ENCODE assay signal across 8 cellular contexts in the genomic region with DNA sequence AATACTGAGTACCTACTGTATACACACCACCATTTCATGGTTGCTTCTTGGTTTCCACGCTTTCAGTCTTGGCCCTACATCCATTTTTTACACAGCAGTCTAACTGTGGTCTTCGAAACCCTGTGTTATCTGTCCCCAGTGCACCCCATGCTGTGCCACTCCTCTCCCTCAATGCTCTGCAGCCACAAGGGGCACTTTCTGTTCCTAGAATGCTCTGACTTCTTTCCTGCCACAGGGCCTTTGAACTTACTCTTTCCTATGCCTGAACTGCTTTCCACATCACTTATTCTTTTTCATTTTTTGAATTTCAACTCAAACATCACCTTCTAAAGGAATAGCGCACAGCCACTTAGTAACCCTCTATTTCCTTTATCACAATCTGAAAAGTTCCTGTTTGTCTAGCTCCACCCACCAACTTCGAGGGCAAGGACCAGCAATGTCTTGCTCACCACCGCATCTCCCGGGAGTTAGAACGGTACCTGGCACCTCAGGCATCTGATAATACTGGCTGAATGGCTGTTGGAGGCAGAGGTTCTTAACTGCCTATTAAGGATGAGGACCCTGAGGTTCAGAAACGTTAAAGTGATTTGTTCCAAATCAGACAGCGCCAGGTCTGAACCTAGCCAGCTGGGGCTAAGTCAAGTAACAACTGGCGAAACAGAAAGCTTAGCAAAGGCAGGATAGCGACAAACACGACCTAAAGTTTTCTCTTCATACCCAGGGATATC. TPM values are rescaled to one million over a fixed set of nuclear protein-coding genes. Genes with fewer than 3 reads are reported as not detected.
DNase-seq lines count a peak whose midpoint lies in the region; ATAC-seq and TF ChIP-seq lines count a peak whose summit lies in the region.

No MANE protein-coding gene starts in this region.

- peak overlapping the region; percentile 85 for H3K4me3 ChIP-seq in AG09309 (ENCODE audit: control insufficient read depth, low read depth, low read length)
- H3K4me3 ChIP-seq in Panc1 (ENCODE audit: low read depth in 2 of 2, low read length in 2 of 2): peak overlapping the region; percentile 55 to 99
- peak overlapping the region; percentile 79 for H3K4me3 ChIP-seq in kidney epithelial cell (ENCODE audit: low read depth, low read length)

- H3K27ac Mint-ChIP-seq in activated naive CD8-positive, alpha-beta T cell treated with anti-CD3 and anti-CD28 coated beads, Interleukin-2, amount 10 ng/mL, durations not matched to agents 7 days and 5 days: peak overlapping the region; percentile 92

- TSS peak; percentile 79 for BruUV-seq in Panc1 (replicated peaks; lab: Mats Ljungman, UMichigan)

- in situ Hi-C loops in Panc1 (cut with HindIII; ENCODE audit: low pct_unique_long_range_greater_than_20kb, low sequenced_read_pairs): no loop called here

- intact Hi-C loops in Panc1 (cut with micrococcal nuclease; ENCODE audit: unreplicated experiment): no loop called here

- POLR2A ChIA-PET in Panc1 (lab: Charles Lee): interaction anchor here (0.9 kb wide), 2 partner anchors 9 to 277 kb away, joined by 4 read pairs; no protein-coding TSS in a partner anchor
- POLR2A ChIA-PET in activated naive CD8-positive, alpha-beta T cell treated with anti-CD3 and anti-CD28 coated beads, Interleukin-2, amount 10 ng/mL, durations not matched to agents 7 days and 5 days (lab: Charles Lee): interaction anchor here (0.6 to 3.0 kb wide), 11 partner anchors 37 to 436 kb away, joined by 3 to 29 read pairs (median 4); partner anchors contain the start of genes GAB2, INTS4, KCTD21 and NARS2

- CTCF ChIA-PET in Panc1 (lab: Charles Lee): no interaction called here

- peaks cover 2% of the 10 kb centered on the region; the same call in 1 of the 2 replicates for H3K4me1 ChIP-seq in Panc1 (ENCODE audit: control insufficient read depth, insufficient read depth, low read length)

- DNase-seq in AG09309 (ENCODE audit: low read depth) (no peak), Panc1 (ENCODE audit: low read depth, low spot score) (no peak), kidney epithelial cell (ENCODE audit: low read depth) (no peak), mucosa of gallbladder (ENCODE audit: low spot score) (no peak)
- no peak for DNase-seq in activated naive CD8-positive, alpha-beta T cell treated with anti-CD3 and anti-CD28 coated beads, Interleukin-2, amount 10 ng/mL, durations not matched to agents 7 days and 5 days
- DNase-seq in stimulated activated CD4-positive, alpha-beta T cell treated with anti-CD3 and anti-CD28 coated beads, Interleukin-4, amount 100 ng/mL, for 24 hours: peak; percentile 43

- TF ChIP-seq CTCF in AG09309 (IDR thresholded peaks at IDR 0.05; ENCODE audit: control insufficient read depth, insufficient read depth, low read depth, low read length, missing control alignments) (no peak), Panc1 (IDR thresholded peaks at IDR 0.05) (no peak), kidney epithelial cell (IDR thresholded peaks at IDR 0.05; ENCODE audit: insufficient read depth, low read length, poor library complexity, severe bottlenecking) (no peak)

- H3K36me3 ChIP-seq in Panc1 (ENCODE audit: control insufficient read depth, insufficient read depth, low read length): no peaks in the 10 kb centered on the region
- no peaks in the 10 kb centered on the region for H3K36me3 ChIP-seq in kidney epithelial cell (ENCODE audit: control insufficient read depth, insufficient read depth, low read length)

- ATAC-seq in GM18870 (IDR thresholded peaks at IDR 0.05; ENCODE audit: unreplicated experiment): peak; percentile 19
- peak; percentile 5 for ATAC-seq in HG03095 (IDR thresholded peaks at IDR 0.05; ENCODE audit: unreplicated experiment)
- peak; percentile 66 for ATAC-seq in Panc1
- peak; percentile 30 for ATAC-seq in activated naive CD8-positive, alpha-beta T cell treated with anti-CD3 and anti-CD28 coated beads, Interleukin-2, amount 10 ng/mL, durations not matched to agents 7 days and 5 days (ENCODE audit: low read depth)

- H3K27ac ChIP-seq in Panc1 (ENCODE audit: low read length): peak overlapping the region; percentile 88

- H3K27me3 ChIP-seq in Panc1 (ENCODE audit: control insufficient read depth, insufficient read depth, low read length) (no peaks in the 10 kb centered on the region), kidney epithelial cell (ENCODE audit: control insufficient read depth, insufficient read depth, low read length) (no peaks in the 10 kb centered on the region)

- peaks cover 40% of the 10 kb centered on the region for H3K36me3 Mint-ChIP-seq in activated naive CD8-positive, alpha-beta T cell treated with anti-CD3 and anti-CD28 coated beads, Interleukin-2, amount 10 ng/mL, durations not matched to agents 7 days and 5 days

- H3K9me3 Mint-ChIP-seq in activated naive CD8-positive, alpha-beta T cell treated with anti-CD3 and anti-CD28 coated beads, Interleukin-2, amount 10 ng/mL, durations not matched to agents 7 days and 5 days: peaks cover 1% of the 10 kb centered on the region

- H3K9me3 ChIP-seq in Panc1 (ENCODE audit: control insufficient read depth, insufficient read depth, low read depth, low read length): no peaks in the 10 kb centered on the region

- H3K4me1 Mint-ChIP-seq in activated naive CD8-positive, alpha-beta T cell treated with anti-CD3 and anti-CD28 coated beads, Interleukin-2, amount 10 ng/mL, durations not matched to agents 7 days and 5 days: peaks cover 42% of the 10 kb centered on the region

- H3K4me3 Mint-ChIP-seq in activated naive CD8-positive, alpha-beta T cell treated with anti-CD3 and anti-CD28 coated beads, Interleukin-2, amount 10 ng/mL, durations not matched to agents 7 days and 5 days: peak overlapping the region; percentile 93

- H3K27me3 Mint-ChIP-seq in activated naive CD8-positive, alpha-beta T cell treated with anti-CD3 and anti-CD28 coated beads, Interleukin-2, amount 10 ng/mL, durations not matched to agents 7 days and 5 days: no peaks in the 10 kb centered on the region

RNA-seq across cellular contexts. Expression of gene ALG8, which starts 0.6 kb away (rescaled TPM):
- total RNA-seq in Panc1 (2021; ENCODE audit: unreplicated experiment) (97.0 TPM), kidney epithelial cell (18.2 and 31.5 TPM in 2 replicates), mucosa of gallbladder (33.3 TPM)
- polyA plus RNA-seq in Panc1 (2012; ENCODE audit: insufficient read length): 62.2 TPM
- total RNA-seq in activated naive CD8-positive, alpha-beta T cell treated with anti-CD3 and anti-CD28 coated beads, Interleukin-2, amount 10 ng/mL, durations not matched to agents 7 days and 5 days: 10 to 100 TPM; 36.7 to 44.3 TPM

RNA-seq across cellular contexts. Expression of gene KCTD21, which starts 49.6 kb away (rescaled TPM):
- total RNA-seq in Panc1 (2021; ENCODE audit: unreplicated experiment) (9.7 TPM), kidney epithelial cell (9.7 and 17.6 TPM in 2 replicates), mucosa of gallbladder (16.4 TPM)
- 16.1 TPM for polyA plus RNA-seq in Panc1 (2012; ENCODE audit: insufficient read length)
- 1 to 10 TPM; 7.1 to 8.6 TPM for total RNA-seq in activated naive CD8-positive, alpha-beta T cell treated with anti-CD3 and anti-CD28 coated beads, Interleukin-2, amount 10 ng/mL, durations not matched to agents 7 days and 5 days

RNA-seq across cellular contexts. Expression of gene USP35, which starts 49.9 kb away (rescaled TPM):
- 11.8 TPM for total RNA-seq in Panc1 (2021; ENCODE audit: unreplicated experiment)
- polyA plus RNA-seq in Panc1 (2012; ENCODE audit: insufficient read length): 9.6 TPM
- total RNA-seq in activated naive CD8-positive, alpha-beta T cell treated with anti-CD3 and anti-CD28 coated beads, Interleukin-2, amount 10 ng/mL, durations not matched to agents 7 days and 5 days: 10 to 100 TPM; 13.4 to 13.5 TPM
- 6.6 and 8.4 TPM in 2 replicates for total RNA-seq in kidney epithelial cell
- 10.4 TPM for total RNA-seq in mucosa of gallbladder

RNA-seq across cellular contexts. Expression of gene NDUFC2, which starts 59.2 kb away (rescaled TPM):
- 308 TPM for total RNA-seq in Panc1 (2021; ENCODE audit: unreplicated experiment)
- polyA plus RNA-seq in Panc1 (2012; ENCODE audit: insufficient read length): 226 TPM
- 100 to 1,000 TPM; 162 to 163 TPM for total RNA-seq in activated naive CD8-positive, alpha-beta T cell treated with anti-CD3 and anti-CD28 coated beads, Interleukin-2, amount 10 ng/mL, durations not matched to agents 7 days and 5 days
- 98.5 and 155 TPM in 2 replicates for total RNA-seq in kidney epithelial cell
- total RNA-seq in mucosa of gallbladder: 181 TPM

Comparison
In these comparisons a context has a peak if more than half of its experiments do, and no peak if none do; other contexts are left out.
1. ATAC-seq: peak in every context shown above with its lines; median percentile 66 in Panc1; 30 in activated naive CD8-positive, alpha-beta T cell treated with anti-CD3 and anti-CD28 coated beads, Interleukin-2, amount 10 ng/mL, durations not matched to agents 7 days and 5 days; 19 in GM18870; 5 in HG03095.